Comparison of ENCODE assay signal across 1 cellular context in the genomic region with DNA sequence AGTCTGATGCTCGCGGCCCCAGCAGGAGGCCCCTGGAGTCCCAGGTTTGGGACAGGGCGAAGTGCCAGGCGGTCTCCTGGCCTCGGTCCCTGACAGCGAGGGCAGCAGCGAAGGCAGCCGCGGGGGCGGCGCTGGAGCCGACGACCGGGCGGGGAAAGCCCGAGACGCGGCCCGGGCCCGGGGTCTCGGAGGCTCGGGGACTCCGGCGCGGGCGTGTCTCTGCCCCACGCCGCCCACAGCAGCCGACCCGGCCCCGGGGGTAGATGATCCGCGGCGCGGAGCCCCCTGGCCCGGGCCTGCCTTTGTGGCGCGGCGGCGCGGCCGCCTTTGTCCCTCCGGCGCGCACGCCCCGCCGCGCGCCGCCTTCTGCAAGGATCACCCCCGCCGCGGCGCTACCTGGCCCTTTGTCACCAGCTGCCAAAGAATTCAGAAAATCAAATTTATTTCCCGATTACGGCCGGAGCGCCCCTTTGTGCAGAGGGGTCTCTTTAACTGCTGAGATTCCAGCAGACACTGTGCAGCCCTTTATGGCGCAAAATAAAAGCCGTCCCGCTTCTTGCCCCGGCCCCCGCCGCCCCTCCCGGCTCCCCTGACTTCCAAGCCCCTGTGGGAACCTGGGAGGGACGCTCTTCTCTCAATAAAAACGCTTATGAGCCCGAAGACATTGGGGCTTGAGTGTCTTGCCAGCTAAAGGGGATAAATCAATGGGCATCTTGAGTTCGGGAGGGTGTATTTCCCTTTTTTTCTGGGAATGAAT.
TF ChIP-seq lines count a peak whose summit lies in the region.

No MANE protein-coding gene starts in this region.

TF ChIP-seq in HEK293, 187 proteins besides CTCF, POLR2A, EP300 and RAD21 (continued from another document):
- TF ChIP-seq, protein P1, sequence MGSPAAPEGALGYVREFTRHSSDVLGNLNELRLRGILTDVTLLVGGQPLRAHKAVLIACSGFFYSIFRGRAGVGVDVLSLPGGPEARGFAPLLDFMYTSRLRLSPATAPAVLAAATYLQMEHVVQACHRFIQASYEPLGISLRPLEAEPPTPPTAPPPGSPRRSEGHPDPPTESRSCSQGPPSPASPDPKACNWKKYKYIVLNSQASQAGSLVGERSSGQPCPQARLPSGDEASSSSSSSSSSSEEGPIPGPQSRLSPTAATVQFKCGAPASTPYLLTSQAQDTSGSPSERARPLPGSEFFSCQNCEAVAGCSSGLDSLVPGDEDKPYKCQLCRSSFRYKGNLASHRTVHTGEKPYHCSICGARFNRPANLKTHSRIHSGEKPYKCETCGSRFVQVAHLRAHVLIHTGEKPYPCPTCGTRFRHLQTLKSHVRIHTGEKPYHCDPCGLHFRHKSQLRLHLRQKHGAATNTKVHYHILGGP (tag by site-specific recombination; IDR thresholded peaks at IDR 0.05) = no peak
- TF ChIP-seq GLIS1 (tag by site-specific recombination; IDR thresholded peaks at IDR 0.05) = 0 out of 2 replicates have a peak, but pooled peaks have one; percentile 19
- no peak for TF ChIP-seq ZNF558 (tag by site-specific recombination; IDR thresholded peaks at IDR 0.05)
- no peak for TF ChIP-seq KLF10 (tag by site-specific recombination; IDR thresholded peaks at IDR 0.05)
- TF ChIP-seq ZNF48 (tag by site-specific recombination; IDR thresholded peaks at IDR 0.05) = no peak
- no peak for TF ChIP-seq SCRT2 (tag by site-specific recombination; IDR thresholded peaks at IDR 0.05)
- TF ChIP-seq ZBTB48 (tag by site-specific recombination; IDR thresholded peaks at IDR 0.05) = 0 out of 2 replicates have a peak, but pooled peaks have one; percentile 18
- TF ChIP-seq, protein P2, sequence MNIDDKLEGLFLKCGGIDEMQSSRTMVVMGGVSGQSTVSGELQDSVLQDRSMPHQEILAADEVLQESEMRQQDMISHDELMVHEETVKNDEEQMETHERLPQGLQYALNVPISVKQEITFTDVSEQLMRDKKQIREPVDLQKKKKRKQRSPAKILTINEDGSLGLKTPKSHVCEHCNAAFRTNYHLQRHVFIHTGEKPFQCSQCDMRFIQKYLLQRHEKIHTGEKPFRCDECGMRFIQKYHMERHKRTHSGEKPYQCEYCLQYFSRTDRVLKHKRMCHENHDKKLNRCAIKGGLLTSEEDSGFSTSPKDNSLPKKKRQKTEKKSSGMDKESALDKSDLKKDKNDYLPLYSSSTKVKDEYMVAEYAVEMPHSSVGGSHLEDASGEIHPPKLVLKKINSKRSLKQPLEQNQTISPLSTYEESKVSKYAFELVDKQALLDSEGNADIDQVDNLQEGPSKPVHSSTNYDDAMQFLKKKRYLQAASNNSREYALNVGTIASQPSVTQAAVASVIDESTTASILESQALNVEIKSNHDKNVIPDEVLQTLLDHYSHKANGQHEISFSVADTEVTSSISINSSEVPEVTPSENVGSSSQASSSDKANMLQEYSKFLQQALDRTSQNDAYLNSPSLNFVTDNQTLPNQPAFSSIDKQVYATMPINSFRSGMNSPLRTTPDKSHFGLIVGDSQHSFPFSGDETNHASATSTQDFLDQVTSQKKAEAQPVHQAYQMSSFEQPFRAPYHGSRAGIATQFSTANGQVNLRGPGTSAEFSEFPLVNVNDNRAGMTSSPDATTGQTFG (tag by site-specific recombination; IDR thresholded peaks at IDR 0.05; ENCODE audit: borderline replicate concordance) = no peak
- TF ChIP-seq ZBTB1 (tag by site-specific recombination; IDR thresholded peaks at IDR 0.05) = no peak
TF ChIP-seq in HEK293: peak in this region for 4.
